ENCODE assay signal across 11 cellular contexts in the genomic region with DNA sequence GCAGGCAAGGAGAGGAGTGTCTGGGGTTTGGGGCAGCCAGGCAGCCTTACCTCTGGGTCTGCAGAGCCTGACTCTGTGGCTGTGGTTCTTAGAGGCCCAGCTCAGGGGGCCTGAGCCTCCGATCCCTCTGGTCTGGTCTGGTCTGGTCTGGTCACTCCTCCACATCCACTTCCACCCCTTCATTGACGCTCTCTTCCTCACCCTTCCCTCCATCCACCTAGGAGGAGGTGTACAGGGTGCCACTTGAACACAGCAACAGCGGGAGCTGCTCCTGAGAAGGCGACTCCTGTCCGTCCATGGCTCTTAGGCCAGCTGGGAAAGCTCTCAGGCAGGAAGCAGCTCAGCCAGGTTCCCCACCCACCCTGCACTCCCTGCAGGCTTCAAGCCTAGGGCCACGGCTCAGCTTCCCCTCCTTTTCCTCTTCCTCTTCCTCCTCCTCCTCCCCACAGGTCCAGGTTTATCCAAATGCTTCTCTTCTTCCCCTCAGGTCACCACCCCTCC. TPM values are rescaled to one million over a fixed set of nuclear protein-coding genes. Genes with fewer than 3 reads are reported as not detected.
DNase-seq lines count a peak whose midpoint lies in the region; ATAC-seq and TF ChIP-seq lines count a peak whose summit lies in the region.
"Had no signal": no experiment of that assay in that cellular context is flagged by ENCODE, and none has a peak within 500 bp of the region (broad histone marks: within the 10 kb centered on the region; RNA-seq: fewer than 3 reads in every experiment).

No MANE protein-coding gene starts in this region.

- peaks cover 0 to 10% (median 0%) of the 10 kb centered on the region in 7 donors for H3K27me3 ChIP-seq in heart right ventricle
- H3K27me3 ChIP-seq: tibial nerve had no signal

- peak overlapping the region; percentile 22 for H3K4me3 Mint-ChIP-seq in activated CD8-positive, alpha-beta memory T cell treated with anti-CD3 and anti-CD28 coated beads, Interleukin-2, amount 10 ng/mL, durations not matched to agents 7 days and 5 days
- H3K4me3 Mint-ChIP-seq in activated CD4-positive, alpha-beta memory T cell treated with anti-CD3 and anti-CD28 coated beads for 36 hours: peak overlapping the region; percentile 54
- peak overlapping the region; percentile 77 for H3K4me3 Mint-ChIP-seq in stimulated activated naive CD8-positive, alpha-beta T cell treated with anti-CD3 and anti-CD28 coated beads, Interleukin-15, Interleukin-2, amounts not matched to agents 100 ng/mL and 50 ng/mL, for 24 hours
- H3K4me3 Mint-ChIP-seq in progenitor cell of endocrine pancreas (ENCODE audit: low read depth): no peak overlapping the region

- peaks cover 0 to 15% (median 7%) of the 10 kb centered on the region in 9 donors for H3K4me1 ChIP-seq in heart right ventricle
- H3K4me1 ChIP-seq: tibial nerve had no signal

- H3K9me3 Mint-ChIP-seq in activated CD8-positive, alpha-beta memory T cell treated with anti-CD3 and anti-CD28 coated beads, Interleukin-2, amount 10 ng/mL, durations not matched to agents 7 days and 5 days (ENCODE audit: low read depth): no peaks in the 10 kb centered on the region
- no peaks in the 10 kb centered on the region for H3K9me3 Mint-ChIP-seq in activated CD4-positive, alpha-beta memory T cell treated with anti-CD3 and anti-CD28 coated beads for 36 hours
- no peaks in the 10 kb centered on the region for H3K9me3 Mint-ChIP-seq in stimulated activated naive CD8-positive, alpha-beta T cell treated with anti-CD3 and anti-CD28 coated beads, Interleukin-15, Interleukin-2, amounts not matched to agents 100 ng/mL and 50 ng/mL, for 24 hours
- no peaks in the 10 kb centered on the region for H3K9me3 Mint-ChIP-seq in progenitor cell of endocrine pancreas (ENCODE audit: low read depth)

- TF ChIP-seq CTCF in heart right ventricle (IDR thresholded peaks at IDR 0.05): no peak
- TF ChIP-seq CTCF in progenitor cell of endocrine pancreas (IDR thresholded peaks at IDR 0.05; ENCODE audit: unreplicated experiment): no peak

- CTCF ChIA-PET in activated CD8-positive, alpha-beta memory T cell treated with anti-CD3 and anti-CD28 coated beads, Interleukin-2, amount 10 ng/mL, durations not matched to agents 7 days and 5 days (lab: Charles Lee): interaction anchor here (1.3 to 22.6 kb wide), 3 partner anchors 41 to 145 kb away, joined by 3 to 309 read pairs (median 5); no protein-coding TSS in a partner anchor
- CTCF ChIA-PET in activated CD4-positive, alpha-beta memory T cell treated with anti-CD3 and anti-CD28 coated beads for 36 hours (lab: Charles Lee): interaction anchor here (0.8 to 18.4 kb wide), 7 partner anchors 10 to 145 kb away, joined by 3 to 313 read pairs (median 3); a partner anchor contains a TSS

- peak overlapping the region; percentile 65 for H3K27ac Mint-ChIP-seq in activated CD8-positive, alpha-beta memory T cell treated with anti-CD3 and anti-CD28 coated beads, Interleukin-2, amount 10 ng/mL, durations not matched to agents 7 days and 5 days
- peak overlapping the region; percentile 72 for H3K27ac Mint-ChIP-seq in activated CD4-positive, alpha-beta memory T cell treated with anti-CD3 and anti-CD28 coated beads for 36 hours
- peak overlapping the region; percentile 89 for H3K27ac Mint-ChIP-seq in stimulated activated naive CD8-positive, alpha-beta T cell treated with anti-CD3 and anti-CD28 coated beads, Interleukin-15, Interleukin-2, amounts not matched to agents 100 ng/mL and 50 ng/mL, for 24 hours
- H3K27ac Mint-ChIP-seq in progenitor cell of endocrine pancreas: no peak overlapping the region

- no peaks in the 10 kb centered on the region for H3K9me3 ChIP-seq in heart right ventricle
- H3K9me3 ChIP-seq: tibial nerve had no signal

- POLR2A ChIA-PET in activated CD4-positive, alpha-beta memory T cell treated with anti-CD3 and anti-CD28 coated beads for 36 hours (lab: Charles Lee): interaction anchor here (1.2 to 3.7 kb wide), 2 partner anchors 17 to 77 kb away, joined by 6 to 18 read pairs; a partner anchor contains a TSS

- intact Hi-C loops in activated CD4-positive, alpha-beta memory T cell treated with anti-CD3 and anti-CD28 coated beads for 36 hours (cut with micrococcal nuclease): loop anchor here (1.0 to 5.0 kb wide), 6 partner anchors 11 to 554 kb away; a partner anchor contains a TSS
- intact Hi-C loops in heart right ventricle (cut with DNase I): loop anchor here in 1 of 10 donors (10.0 kb wide), 1 partner anchor 77 kb away; no protein-coding TSS in a partner anchor

- no peak for ATAC-seq in activated CD8-positive, alpha-beta memory T cell treated with anti-CD3 and anti-CD28 coated beads, Interleukin-2, amount 10 ng/mL, durations not matched to agents 7 days and 5 days
- peak; percentile 23 to 84 (median 54) for ATAC-seq in heart right ventricle

- H3K27me3 Mint-ChIP-seq in activated CD8-positive, alpha-beta memory T cell treated with anti-CD3 and anti-CD28 coated beads, Interleukin-2, amount 10 ng/mL, durations not matched to agents 7 days and 5 days: peaks cover 8% of the 10 kb centered on the region
- peaks cover 21% of the 10 kb centered on the region for H3K27me3 Mint-ChIP-seq in activated CD4-positive, alpha-beta memory T cell treated with anti-CD3 and anti-CD28 coated beads for 36 hours
- no peaks in the 10 kb centered on the region for H3K27me3 Mint-ChIP-seq in stimulated activated naive CD8-positive, alpha-beta T cell treated with anti-CD3 and anti-CD28 coated beads, Interleukin-15, Interleukin-2, amounts not matched to agents 100 ng/mL and 50 ng/mL, for 24 hours
- H3K27me3 Mint-ChIP-seq in progenitor cell of endocrine pancreas: peaks cover 26% of the 10 kb centered on the region

- no peak for DNase-seq in activated CD8-positive, alpha-beta memory T cell treated with anti-CD3 and anti-CD28 coated beads, Interleukin-2, amount 10 ng/mL, durations not matched to agents 7 days and 5 days
- no peak for DNase-seq in activated CD8-positive, alpha-beta memory T cell treated with anti-CD3 and anti-CD28 coated beads for 24 hours
- DNase-seq in activated CD4-positive, alpha-beta memory T cell treated with anti-CD3 and anti-CD28 coated beads for 36 hours: no peak
- DNase-seq in heart right ventricle: no peak
- DNase-seq in progenitor cell of endocrine pancreas (ENCODE audit: low spot score, unreplicated experiment): no peak
- no peak for DNase-seq in stimulated activated CD4-positive, alpha-beta T cell treated with anti-CD3 and anti-CD28 coated beads, Interleukin-4, amount 100 ng/mL, for 1 hour
- DNase-seq in OCI-M2 (lab: John Stamatoyannopoulos, UW; ENCODE audit: unreplicated experiment): no peak
- DNase-seq: C1 segment of cervical spinal cord, NCI-H146 had no signal

- 64 to 65% methylated on average over 6 of the region's 6 CpGs for WGBS in heart right ventricle, 2 donors

- H3K36me3 ChIP-seq in heart right ventricle: no peaks in the 10 kb centered on the region
- H3K36me3 ChIP-seq: tibial nerve had no signal

- H3K27ac ChIP-seq in heart right ventricle: peak overlapping the region in 3 of 10 donors; percentile 10 to 44 (median 22)
- H3K27ac ChIP-seq: tibial nerve had no signal

- H3K36me3 Mint-ChIP-seq in activated CD8-positive, alpha-beta memory T cell treated with anti-CD3 and anti-CD28 coated beads, Interleukin-2, amount 10 ng/mL, durations not matched to agents 7 days and 5 days: peaks cover 35% of the 10 kb centered on the region
- peaks cover 11% of the 10 kb centered on the region for H3K36me3 Mint-ChIP-seq in activated CD4-positive, alpha-beta memory T cell treated with anti-CD3 and anti-CD28 coated beads for 36 hours
- peaks cover 18% of the 10 kb centered on the region for H3K36me3 Mint-ChIP-seq in stimulated activated naive CD8-positive, alpha-beta T cell treated with anti-CD3 and anti-CD28 coated beads, Interleukin-15, Interleukin-2, amounts not matched to agents 100 ng/mL and 50 ng/mL, for 24 hours (ENCODE audit: low read depth)
- H3K36me3 Mint-ChIP-seq in progenitor cell of endocrine pancreas (ENCODE audit: insufficient read depth): no peaks in the 10 kb centered on the region

- peaks cover 75% of the 10 kb centered on the region for H3K4me1 Mint-ChIP-seq in activated CD8-positive, alpha-beta memory T cell treated with anti-CD3 and anti-CD28 coated beads, Interleukin-2, amount 10 ng/mL, durations not matched to agents 7 days and 5 days
- peaks cover 66% of the 10 kb centered on the region for H3K4me1 Mint-ChIP-seq in activated CD4-positive, alpha-beta memory T cell treated with anti-CD3 and anti-CD28 coated beads for 36 hours (ENCODE audit: low read depth)
- H3K4me1 Mint-ChIP-seq in stimulated activated naive CD8-positive, alpha-beta T cell treated with anti-CD3 and anti-CD28 coated beads, Interleukin-15, Interleukin-2, amounts not matched to agents 100 ng/mL and 50 ng/mL, for 24 hours (ENCODE audit: low read depth): peaks cover 84% of the 10 kb centered on the region
- no peaks in the 10 kb centered on the region for H3K4me1 Mint-ChIP-seq in progenitor cell of endocrine pancreas (ENCODE audit: low read depth)

- H3K4me3 ChIP-seq in heart right ventricle: peak overlapping the region in 4 of 10 donors; percentile 21 to 38 (median 32)
- H3K4me3 ChIP-seq: tibial nerve had no signal

RNA-seq across cellular contexts. Expression of a gene that starts 16.9 kb away (rescaled TPM):
- 10 to 100 TPM; 42.1 to 58.8 TPM for total RNA-seq in activated CD8-positive, alpha-beta memory T cell treated with anti-CD3 and anti-CD28 coated beads, Interleukin-2, amount 10 ng/mL, durations not matched to agents 7 days and 5 days
- total RNA-seq in activated CD4-positive, alpha-beta memory T cell treated with anti-CD3 and anti-CD28 coated beads for 36 hours: 1 to 10 TPM; 1.5 to 1.6 TPM
- total RNA-seq in heart right ventricle: under 1 TPM in 1 of 10 donors, not detected in 9; 0.42 TPM
- polyA plus RNA-seq in heart right ventricle: under 1 TPM in 1 of 2 donors, not detected in 1; 0.01 TPM
- not detected in 2 replicates for total RNA-seq in progenitor cell of endocrine pancreas

RNA-seq across cellular contexts. Expression of a gene that starts 43.4 kb away (rescaled TPM):
- 100 to 1,000 TPM in 1 of 2 experiments, 10 to 100 TPM in 1; 65.1 to 115 TPM for total RNA-seq in activated CD8-positive, alpha-beta memory T cell treated with anti-CD3 and anti-CD28 coated beads, Interleukin-2, amount 10 ng/mL, durations not matched to agents 7 days and 5 days
- 10 to 100 TPM; 19.5 to 23.0 TPM for total RNA-seq in activated CD4-positive, alpha-beta memory T cell treated with anti-CD3 and anti-CD28 coated beads for 36 hours
- total RNA-seq in heart right ventricle (10 to 100 TPM; 14.3 to 32.7 (median 23.8) TPM), progenitor cell of endocrine pancreas (169 and 174 TPM in 2 replicates)
- 10 to 100 TPM; 12.1 to 20.4 TPM for polyA plus RNA-seq in heart right ventricle

Comparison
In these comparisons a context has a peak if more than half of its experiments do, and no peak if none do; other contexts are left out.
1. RNA of a gene that starts 16.9 kb away (total RNA-seq): 42.1 to 58.8 TPM in activated CD8-positive, alpha-beta memory T cell treated with anti-CD3 and anti-CD28 coated beads, Interleukin-2, amount 10 ng/mL, durations not matched to agents 7 days and 5 days; 1.5 to 1.6 TPM in activated CD4-positive, alpha-beta memory T cell treated with anti-CD3 and anti-CD28 coated beads for 36 hours, 0.42 TPM in heart right ventricle and not detected in progenitor cell of endocrine pancreas; every median in the first group is over 10 times any median in the second.